ENCODE assay signal across 23 cellular contexts in the genomic region with DNA sequence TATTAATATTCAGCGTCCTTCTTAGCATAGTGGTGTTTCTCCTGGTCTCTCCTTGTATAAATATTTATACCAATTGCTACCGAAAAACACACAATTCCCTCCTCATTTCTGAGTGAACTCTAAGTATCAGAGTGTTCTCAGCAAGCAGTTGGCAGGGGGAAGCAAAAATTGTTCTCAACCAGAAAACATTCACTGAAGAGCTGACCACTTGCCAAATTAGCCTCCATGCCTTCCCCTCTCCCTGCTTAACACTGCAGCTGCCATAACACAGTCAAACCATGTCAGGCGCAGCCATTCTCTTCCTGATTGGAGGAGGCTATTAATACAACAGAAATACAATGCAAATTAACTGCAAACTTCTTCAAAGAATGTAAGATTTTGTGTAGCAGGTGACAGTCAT.
DNase-seq lines count a peak whose midpoint lies in the region; ATAC-seq and TF ChIP-seq lines count a peak whose summit lies in the region.
"Had no signal": no experiment of that assay in that cellular context is flagged by ENCODE, and none has a peak within 500 bp of the region (broad histone marks: within the 10 kb centered on the region; RNA-seq: fewer than 3 reads in every experiment).

No MANE protein-coding gene starts in this region.

- no peak for TF ChIP-seq CTCF in HFFc6 (IDR thresholded peaks at IDR 0.05)
- no peak for TF ChIP-seq CTCF in coronary artery (IDR thresholded peaks at IDR 0.05)
- TF ChIP-seq CTCF in adrenal gland (IDR thresholded peaks at IDR 0.05) = no peak

- peak overlapping the region; percentile 38 for H3K27ac Mint-ChIP-seq in HFFc6
- H3K27ac Mint-ChIP-seq: activated naive CD4-positive, alpha-beta T cell treated with anti-CD3 and anti-CD28 coated beads, Interleukin-2, amount 50 U/mL, for 24 hours; CD8-positive, alpha-beta memory T cell; naive B cell; T-cell had no signal

- no peak for ATAC-seq in HG02981 (IDR thresholded peaks at IDR 0.05; ENCODE audit: unreplicated experiment)
- ATAC-seq: activated T-cell treated with anti-CD3 and anti-CD28 coated beads, Interleukin-2, amount 50 U/mL, for 4 hours; T-cell had no signal

- WGBS in adrenal gland, 4 donors = 84 to 88% (median 84%) methylated on average over 3 of the region's 3 CpGs

- H3K27ac ChIP-seq in coronary artery (peak overlapping the region; percentile 77 to 80), muscle layer of colon (ENCODE audit: low read depth, low read length) (peak overlapping the region; percentile 39), stomach smooth muscle (ENCODE audit: low read length) (peak overlapping the region; percentile 69), adrenal gland (peak overlapping the region in 1 of 5 donors; percentile 58)

- H3K9me3 ChIP-seq in muscle layer of colon (ENCODE audit: low read length) (no peaks in the 10 kb centered on the region), stomach smooth muscle (ENCODE audit: control insufficient read depth in 2 of 2, low read length in 2 of 2) (no peaks in the 10 kb centered on the region), adrenal gland (replicated peaks in 1 of 3) (no peaks in the 10 kb centered on the region)
- H3K9me3 ChIP-seq: breast epithelium had no signal

- H3K4me3 Mint-ChIP-seq in HFFc6 = no peak overlapping the region
- H3K4me3 Mint-ChIP-seq: activated naive CD4-positive, alpha-beta T cell treated with anti-CD3 and anti-CD28 coated beads, Interleukin-2, amount 50 U/mL, for 24 hours; activated T-cell treated with anti-CD3 and anti-CD28 coated beads, Interleukin-2, amount 50 U/mL, for 4 hours; CD8-positive, alpha-beta memory T cell; naive B cell; T-cell had no signal

- H3K4me3 ChIP-seq in coronary artery (no peak overlapping the region), muscle layer of colon (ENCODE audit: low read depth in 1 of 2, low read length in 2 of 2) (no peak overlapping the region), stomach smooth muscle (ENCODE audit: low read length in 2 of 2) (peak overlapping the region in 1 of 2 donors; percentile 5), adrenal gland (no peak overlapping the region)
- H3K4me3 ChIP-seq: breast epithelium had no signal

- intact Hi-C loops in adrenal gland (cut with DNase I) = no loop called here

- no peaks in the 10 kb centered on the region for H3K36me3 ChIP-seq in muscle layer of colon (ENCODE audit: insufficient read depth, low read length)
- no peaks in the 10 kb centered on the region for H3K36me3 ChIP-seq in stomach smooth muscle (ENCODE audit: control insufficient read depth in 2 of 2, insufficient read depth in 2 of 2, low read length in 2 of 2)
- no peaks in the 10 kb centered on the region for H3K36me3 ChIP-seq in adrenal gland (replicated peaks in 1 of 2)
- H3K36me3 ChIP-seq: breast epithelium had no signal

- no peak for TF ChIP-seq POLR2A in adrenal gland (IDR thresholded peaks at IDR 0.05)

- peaks cover 45% of the 10 kb centered on the region for H3K4me1 ChIP-seq in muscle layer of colon (ENCODE audit: insufficient read depth, low read length)
- H3K4me1 ChIP-seq in stomach smooth muscle (ENCODE audit: control insufficient read depth, insufficient read depth, low read length) = peaks cover 33% of the 10 kb centered on the region
- H3K4me1 ChIP-seq in adrenal gland (replicated peaks in 1 of 2) = peaks cover 5 to 21% of the 10 kb centered on the region in 2 donors
- H3K4me1 ChIP-seq: breast epithelium had no signal

- peaks cover 25% of the 10 kb centered on the region for H3K36me3 Mint-ChIP-seq in HFFc6 (ENCODE audit: low read depth)
- H3K36me3 Mint-ChIP-seq: activated naive CD4-positive, alpha-beta T cell treated with anti-CD3 and anti-CD28 coated beads, Interleukin-2, amount 50 U/mL, for 24 hours; CD8-positive, alpha-beta memory T cell; naive B cell; T-cell had no signal

- no peaks in the 10 kb centered on the region for H3K27me3 ChIP-seq in muscle layer of colon (ENCODE audit: control insufficient read depth in 1 of 2, insufficient read depth in 2 of 2, low read length in 2 of 2)
- H3K27me3 ChIP-seq in stomach smooth muscle (ENCODE audit: control insufficient read depth in 1 of 2, insufficient read depth in 2 of 2, low read length in 2 of 2) = no peaks in the 10 kb centered on the region
- H3K27me3 ChIP-seq in adrenal gland = no peaks in the 10 kb centered on the region
- H3K27me3 ChIP-seq: breast epithelium had no signal

- H3K9me3 Mint-ChIP-seq in HFFc6 = peaks cover 7% of the 10 kb centered on the region
- H3K9me3 Mint-ChIP-seq: activated naive CD4-positive, alpha-beta T cell treated with anti-CD3 and anti-CD28 coated beads, Interleukin-2, amount 50 U/mL, for 24 hours had no signal

- DNase-seq in HFFc6 (no peak), coronary artery (ENCODE audit: low spot score) (no peak), adrenal gland (no peak), SK-N-DZ (ENCODE audit: low spot score) (no peak)
- no peak for DNase-seq in stimulated activated CD4-positive, alpha-beta T cell treated with anti-CD3 and anti-CD28 coated beads, Interleukin-15, amount 100 ng/mL, for 24 hours
- DNase-seq: activated CD4-positive, alpha-beta T cell treated with anti-CD3 and anti-CD28 coated beads, Interleukin-2, amount 50 U/mL, for 48 hours; activated T-cell treated with anti-CD3 and anti-CD28 coated beads, Interleukin-2, amount 50 U/mL, for 4 hours; CD8-positive, alpha-beta memory T cell; DMS79 treated with DMSO at 0.1 percent for 48 hours; Karpas-422; kidney glomerular epithelial cell; naive B cell; NCI-H1417; NCI-H2227 treated with DMSO at 0.1 percent for 48 hours; NK-92 treated with Interleukin-12 subunit alpha and Interleukin-12 subunit beta, amount 100 ng/mL, for 24 hours; posterior cingulate gyrus; stimulated activated naive CD4-positive, alpha-beta T cell; T-cell had no signal

- peaks cover 81% of the 10 kb centered on the region for H3K4me1 Mint-ChIP-seq in HFFc6 (ENCODE audit: low read depth)
- H3K4me1 Mint-ChIP-seq: activated naive CD4-positive, alpha-beta T cell treated with anti-CD3 and anti-CD28 coated beads, Interleukin-2, amount 50 U/mL, for 24 hours; CD8-positive, alpha-beta memory T cell; naive B cell; T-cell had no signal

- H3K27me3 Mint-ChIP-seq in HFFc6 (ENCODE audit: insufficient read depth) = peaks cover 4% of the 10 kb centered on the region; the same call in 1 of the 2 replicates
- H3K27me3 Mint-ChIP-seq: activated naive CD4-positive, alpha-beta T cell treated with anti-CD3 and anti-CD28 coated beads, Interleukin-2, amount 50 U/mL, for 24 hours had no signal

- no peak overlapping the region for H3K9ac ChIP-seq in muscle layer of colon (ENCODE audit: low read length)
- H3K9ac ChIP-seq in stomach smooth muscle (ENCODE audit: low read length in 2 of 2) = peak overlapping the region in 1 of 2 donors; percentile 11
